10 cellular contexts compared by ENCODE assay signal in genomic region chr17:77208217-77208808, GRCh38.
DNase-seq lines count a peak whose midpoint lies in the region; ATAC-seq, FAIRE-seq and TF ChIP-seq lines count a peak whose summit lies in the region.
"Had no signal": no experiment of that assay in that cellular context is flagged by ENCODE, and none has a peak within 500 bp of the region (broad histone marks: within the 10 kb centered on the region; RNA-seq: fewer than 3 reads in every experiment).

No MANE protein-coding gene starts in this region.

- H3K27me3 ChIP-seq in WERI-Rb-1 (ENCODE audit: insufficient read depth, low read depth, severe bottlenecking) (no peaks in the 10 kb centered on the region), suprapubic skin (no peaks in the 10 kb centered on the region)
- H3K27me3 ChIP-seq: BLaER1 had no signal

- no peak for FAIRE-seq in H54 (lab: Jason Lieb, UNC)

- TF ChIP-seq POLR2A in suprapubic skin (IDR thresholded peaks at IDR 0.05) = no peak
- TF ChIP-seq POLR2A in H54 (IDR thresholded peaks at IDR 0.05; ENCODE audit: low read depth, low read length) = no peak

- H3K4me1 ChIP-seq in suprapubic skin = peaks cover 15% of the 10 kb centered on the region

- H3K4me3 ChIP-seq in WERI-Rb-1 (ENCODE audit: low read depth, low read length) (no peak overlapping the region), suprapubic skin (no peak overlapping the region)
- H3K4me3 ChIP-seq: BLaER1 had no signal

- H3K36me3 Mint-ChIP-seq in activated T-cell treated with anti-CD3 and anti-CD28 coated beads, Interleukin-2, amount 50 U/mL, for 72 hours (ENCODE audit: insufficient read depth in 2 of 2) = peaks cover 15 to 39% of the 10 kb centered on the region in 2 donors

- peaks cover 91% of the 10 kb centered on the region for H3K36me3 ChIP-seq in WERI-Rb-1
- H3K36me3 ChIP-seq in suprapubic skin = peaks cover 98% of the 10 kb centered on the region

- TF ChIP-seq CTCF in WERI-Rb-1 (IDR thresholded peaks at IDR 0.05; ENCODE audit: low read depth, low read length) (peak; percentile 31; the same call in 1 of the 2 replicates), suprapubic skin (IDR thresholded peaks at IDR 0.05) (peak in 1 of 2 donors; percentile 6)

- H3K4me3 Mint-ChIP-seq in activated T-cell treated with anti-CD3 and anti-CD28 coated beads, Interleukin-2, amount 50 U/mL, for 72 hours = no peak overlapping the region

- H3K27ac Mint-ChIP-seq in activated T-cell treated with anti-CD3 and anti-CD28 coated beads, Interleukin-2, amount 50 U/mL, for 72 hours = no peak overlapping the region

- no peaks in the 10 kb centered on the region for H3K27me3 Mint-ChIP-seq in activated T-cell treated with anti-CD3 and anti-CD28 coated beads, Interleukin-2, amount 50 U/mL, for 72 hours (ENCODE audit: low read depth)

- no peaks in the 10 kb centered on the region for H3K4me1 Mint-ChIP-seq in activated T-cell treated with anti-CD3 and anti-CD28 coated beads, Interleukin-2, amount 50 U/mL, for 72 hours (ENCODE audit: low read depth)

- no peak for TF ChIP-seq EP300 in suprapubic skin (IDR thresholded peaks at IDR 0.05)

- H3K27ac ChIP-seq in WERI-Rb-1 = no peak overlapping the region
- peak overlapping the region; percentile 31 for H3K27ac ChIP-seq in suprapubic skin
- H3K27ac ChIP-seq: BLaER1 had no signal

- ATAC-seq in activated T-cell treated with anti-CD3 and anti-CD28 coated beads, Interleukin-2, amount 50 U/mL, for 72 hours (replicated peaks in 1 of 2) = no peak

- H3K9me3 Mint-ChIP-seq in activated T-cell treated with anti-CD3 and anti-CD28 coated beads, Interleukin-2, amount 50 U/mL, for 72 hours = no peaks in the 10 kb centered on the region

- WGBS in suprapubic skin = 79% methylated on average over 16 of the region's 16 CpGs

- H3K9me3 ChIP-seq in WERI-Rb-1 (ENCODE audit: severe bottlenecking) = no peaks in the 10 kb centered on the region
- H3K9me3 ChIP-seq in suprapubic skin = no peaks in the 10 kb centered on the region
- H3K9me3 ChIP-seq: BLaER1 had no signal

- DNase-seq in NCI-H1694 treated with DMSO at 0.1 percent for 48 hours (lab: John Stamatoyannopoulos, UW) (peak; percentile 17), NCI-H1694 (lab: John Stamatoyannopoulos, UW) (no peak), WERI-Rb-1 (no peak), hepatic stellate cell (ENCODE audit: low spot score) (peak; percentile 75), suprapubic skin (ENCODE audit: low spot score in 2 of 2) (peak in 1 of 2 donors; percentile 65), H54 (ENCODE audit: insufficient read length, low spot score) (no peak), NK-92 (lab: John Stamatoyannopoulos, UW; ENCODE audit: unreplicated experiment) (no peak)
- DNase-seq in activated T-cell treated with anti-CD3 and anti-CD28 coated beads, Interleukin-2, amount 50 U/mL, for 72 hours = no peak
- DNase-seq: NCI-H2029 had no signal

Comparison
In these comparisons a context has a peak if more than half of its experiments do, and no peak if none do; other contexts are left out.
1. DNase-seq: peak in NCI-H1694 treated with DMSO at 0.1 percent for 48 hours (single experiment) and hepatic stellate cell (single experiment); none in NCI-H1694 (single experiment), WERI-Rb-1 (single experiment), H54 (single experiment), NK-92 (single experiment) and activated T-cell treated with anti-CD3 and anti-CD28 coated beads, Interleukin-2, amount 50 U/mL, for 72 hours (0 of 2).